Comparison of ENCODE assay signal across 23 cellular contexts in the genomic region with DNA sequence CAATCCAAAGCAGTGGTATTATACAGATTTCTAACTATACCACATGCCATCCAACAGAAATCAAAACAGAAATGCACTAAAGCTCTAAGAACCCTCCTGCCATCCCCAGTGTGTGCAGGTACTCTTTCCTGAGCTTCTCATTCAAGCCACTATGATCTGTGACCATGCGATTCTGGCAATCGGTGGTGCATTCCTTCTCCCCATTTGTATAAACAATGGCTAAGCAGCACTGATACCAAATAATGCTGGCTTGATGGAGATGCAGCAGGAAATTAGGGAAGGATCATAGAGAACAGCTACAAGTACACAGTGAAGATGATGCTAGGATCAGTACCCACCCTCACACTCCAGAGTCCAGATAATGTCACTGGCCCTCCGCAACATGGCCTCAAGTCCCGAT.
"Had no signal": no experiment of that assay in that cellular context is flagged by ENCODE, and none has a peak within 500 bp of the region (broad histone marks: within the 10 kb centered on the region; RNA-seq: fewer than 3 reads in every experiment).

No MANE protein-coding gene starts in this region.

- ATAC-seq: HepG2, K562, Panc1, PC-3, SK-N-SH treated with all-trans-retinoic acid at 6 μM for 48 hours had no signal

- DNase-seq: NCI-H1092 treated with DMSO at 0.1 percent for 48 hours; NCI-H1436; NCI-H187; NCI-H2029; NCI-H2081 treated with DMSO at 0.1 percent for 48 hours; NCI-H2171; NCI-H226; NCI-H446; NCI-H510A; NCI-H524 treated with DMSO at 0.1 percent for 48 hours; NCI-H69; NCI-H774; NK-92 treated with Interleukin-12 subunit alpha and Interleukin-12 subunit beta, amount 100 ng/mL, for 24 hours; PC-3; SHP77; SJCRH30 had no signal

- H3K4me3 ChIP-seq: K562, SJCRH30 had no signal

- H3K4me1 ChIP-seq: SJCRH30 had no signal

- H3K4me3 Mint-ChIP-seq: IgD-negative memory B cell had no signal

- H3K27me3 Mint-ChIP-seq: IgD-negative memory B cell had no signal

- H3K9me3 Mint-ChIP-seq: IgD-negative memory B cell had no signal

- H3K27ac Mint-ChIP-seq: IgD-negative memory B cell had no signal

- H3K9me3 ChIP-seq: SJCRH30 had no signal

- H3K27me3 ChIP-seq: SJCRH30 had no signal

- H3K27ac ChIP-seq: KMS-11, RWPE1, SJCRH30 had no signal

- H3K4me1 Mint-ChIP-seq: IgD-negative memory B cell had no signal
